ENCODE assay signal across 1 cellular context in the genomic region with DNA sequence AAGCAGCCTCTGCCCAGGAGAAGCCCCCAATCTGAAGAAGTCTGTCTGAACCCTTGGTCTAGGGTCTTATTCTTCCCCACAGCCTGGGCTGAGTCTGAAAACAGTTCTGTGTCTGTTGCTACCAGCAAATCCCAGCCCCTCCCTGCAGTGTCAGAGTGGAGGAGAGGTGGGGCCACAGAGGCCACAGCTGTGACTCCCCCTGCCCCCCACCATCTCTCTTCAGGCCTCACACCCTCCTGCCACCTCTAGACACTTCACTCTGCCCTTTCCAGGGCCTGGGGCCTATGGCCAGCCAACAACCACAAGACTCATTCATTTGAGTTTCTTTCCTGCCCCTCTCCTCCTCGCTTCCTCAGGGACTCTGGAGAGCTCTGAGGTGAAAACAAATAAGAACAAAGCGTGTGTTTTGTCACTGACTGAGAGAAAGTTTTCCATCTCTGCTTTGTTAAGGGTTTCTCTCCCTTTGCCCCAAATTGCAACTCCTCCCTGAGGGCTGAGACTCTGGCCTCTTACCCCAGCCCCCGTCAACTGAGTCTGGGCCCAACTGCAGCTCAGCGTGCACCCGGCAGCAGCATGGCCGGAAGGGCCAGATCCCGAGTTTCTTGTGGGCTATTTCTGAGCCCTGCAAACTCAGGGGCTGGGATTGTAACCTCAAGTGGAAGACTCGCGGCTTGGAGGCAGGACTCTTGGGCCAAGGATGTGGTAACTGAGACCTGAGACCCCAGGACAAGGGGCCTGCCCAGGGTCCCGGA.
TF ChIP-seq lines count a peak whose summit lies in the region.

No MANE protein-coding gene starts in this region.

TF ChIP-seq in HEK293, 187 proteins besides CTCF, POLR2A, EP300 and RAD21 (continued from another document):
- TF ChIP-seq, protein P1, sequence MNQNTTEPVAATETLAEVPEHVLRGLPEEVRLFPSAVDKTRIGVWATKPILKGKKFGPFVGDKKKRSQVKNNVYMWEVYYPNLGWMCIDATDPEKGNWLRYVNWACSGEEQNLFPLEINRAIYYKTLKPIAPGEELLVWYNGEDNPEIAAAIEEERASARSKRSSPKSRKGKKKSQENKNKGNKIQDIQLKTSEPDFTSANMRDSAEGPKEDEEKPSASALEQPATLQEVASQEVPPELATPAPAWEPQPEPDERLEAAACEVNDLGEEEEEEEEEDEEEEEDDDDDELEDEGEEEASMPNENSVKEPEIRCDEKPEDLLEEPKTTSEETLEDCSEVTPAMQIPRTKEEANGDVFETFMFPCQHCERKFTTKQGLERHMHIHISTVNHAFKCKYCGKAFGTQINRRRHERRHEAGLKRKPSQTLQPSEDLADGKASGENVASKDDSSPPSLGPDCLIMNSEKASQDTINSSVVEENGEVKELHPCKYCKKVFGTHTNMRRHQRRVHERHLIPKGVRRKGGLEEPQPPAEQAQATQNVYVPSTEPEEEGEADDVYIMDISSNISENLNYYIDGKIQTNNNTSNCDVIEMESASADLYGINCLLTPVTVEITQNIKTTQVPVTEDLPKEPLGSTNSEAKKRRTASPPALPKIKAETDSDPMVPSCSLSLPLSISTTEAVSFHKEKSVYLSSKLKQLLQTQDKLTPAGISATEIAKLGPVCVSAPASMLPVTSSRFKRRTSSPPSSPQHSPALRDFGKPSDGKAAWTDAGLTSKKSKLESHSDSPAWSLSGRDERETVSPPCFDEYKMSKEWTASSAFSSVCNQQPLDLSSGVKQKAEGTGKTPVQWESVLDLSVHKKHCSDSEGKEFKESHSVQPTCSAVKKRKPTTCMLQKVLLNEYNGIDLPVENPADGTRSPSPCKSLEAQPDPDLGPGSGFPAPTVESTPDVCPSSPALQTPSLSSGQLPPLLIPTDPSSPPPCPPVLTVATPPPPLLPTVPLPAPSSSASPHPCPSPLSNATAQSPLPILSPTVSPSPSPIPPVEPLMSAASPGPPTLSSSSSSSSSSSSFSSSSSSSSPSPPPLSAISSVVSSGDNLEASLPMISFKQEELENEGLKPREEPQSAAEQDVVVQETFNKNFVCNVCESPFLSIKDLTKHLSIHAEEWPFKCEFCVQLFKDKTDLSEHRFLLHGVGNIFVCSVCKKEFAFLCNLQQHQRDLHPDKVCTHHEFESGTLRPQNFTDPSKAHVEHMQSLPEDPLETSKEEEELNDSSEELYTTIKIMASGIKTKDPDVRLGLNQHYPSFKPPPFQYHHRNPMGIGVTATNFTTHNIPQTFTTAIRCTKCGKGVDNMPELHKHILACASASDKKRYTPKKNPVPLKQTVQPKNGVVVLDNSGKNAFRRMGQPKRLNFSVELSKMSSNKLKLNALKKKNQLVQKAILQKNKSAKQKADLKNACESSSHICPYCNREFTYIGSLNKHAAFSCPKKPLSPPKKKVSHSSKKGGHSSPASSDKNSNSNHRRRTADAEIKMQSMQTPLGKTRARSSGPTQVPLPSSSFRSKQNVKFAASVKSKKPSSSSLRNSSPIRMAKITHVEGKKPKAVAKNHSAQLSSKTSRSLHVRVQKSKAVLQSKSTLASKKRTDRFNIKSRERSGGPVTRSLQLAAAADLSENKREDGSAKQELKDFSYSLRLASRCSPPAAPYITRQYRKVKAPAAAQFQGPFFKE (tag by site-specific recombination; IDR thresholded peaks at IDR 0.05; ENCODE audit: borderline replicate concordance) = no peak
- TF ChIP-seq ZBTB11 (tag by site-specific recombination; conservative IDR thresholded peaks at IDR 0.05; ENCODE audit: low read depth) (no peak), ZNF24 (tag by site-specific recombination; IDR thresholded peaks at IDR 0.05) (no peak), SALL2 (tag by site-specific recombination; IDR thresholded peaks at IDR 0.05; ENCODE audit: borderline replicate concordance) (no peak), ZBTB26 (tag by site-specific recombination; optimal IDR thresholded peaks at IDR 0.05) (no peak)
- TF ChIP-seq, protein P2, sequence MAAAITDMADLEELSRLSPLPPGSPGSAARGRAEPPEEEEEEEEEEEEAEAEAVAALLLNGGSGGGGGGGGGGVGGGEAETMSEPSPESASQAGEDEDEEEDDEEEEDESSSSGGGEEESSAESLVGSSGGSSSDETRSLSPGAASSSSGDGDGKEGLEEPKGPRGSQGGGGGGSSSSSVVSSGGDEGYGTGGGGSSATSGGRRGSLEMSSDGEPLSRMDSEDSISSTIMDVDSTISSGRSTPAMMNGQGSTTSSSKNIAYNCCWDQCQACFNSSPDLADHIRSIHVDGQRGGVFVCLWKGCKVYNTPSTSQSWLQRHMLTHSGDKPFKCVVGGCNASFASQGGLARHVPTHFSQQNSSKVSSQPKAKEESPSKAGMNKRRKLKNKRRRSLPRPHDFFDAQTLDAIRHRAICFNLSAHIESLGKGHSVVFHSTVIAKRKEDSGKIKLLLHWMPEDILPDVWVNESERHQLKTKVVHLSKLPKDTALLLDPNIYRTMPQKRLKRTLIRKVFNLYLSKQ (tag by site-specific recombination; IDR thresholded peaks at IDR 0.05; ENCODE audit: borderline replicate concordance) = no peak
TF ChIP-seq in HEK293: peak in this region for 3.
